ENCODE assay signal across 1 cellular context in the genomic region with DNA sequence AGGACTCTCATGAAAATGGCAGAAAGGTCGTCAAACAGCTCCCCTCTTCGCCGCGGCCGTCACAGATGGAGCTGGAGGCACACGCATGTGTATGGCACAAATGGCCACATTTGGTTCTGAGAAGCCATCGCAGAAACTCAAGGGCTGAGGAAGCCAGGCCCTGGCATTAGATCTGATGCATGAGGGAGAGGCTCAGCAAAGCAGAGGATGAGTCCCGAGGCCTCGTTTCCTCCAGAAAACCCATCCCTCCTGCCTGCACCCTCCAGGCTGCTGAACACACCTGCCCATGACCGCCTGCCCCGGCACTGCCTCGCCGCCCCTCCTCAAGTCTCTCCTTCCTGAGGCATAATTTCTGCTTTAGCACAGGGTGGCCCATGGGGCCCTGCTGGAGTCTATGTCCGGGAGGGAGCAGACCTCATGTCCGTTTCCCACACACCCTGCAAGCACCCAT.
TF ChIP-seq lines count a peak whose summit lies in the region.

No MANE protein-coding gene starts in this region.

TF ChIP-seq in H1, 55 proteins besides CTCF, POLR2A, EP300 and RAD21:
- TF ChIP-seq CHD2 (IDR thresholded peaks at IDR 0.05; ENCODE audit: low read length) (no peak), KDM4A (IDR thresholded peaks at IDR 0.05; ENCODE audit: low read depth, low read length, severe bottlenecking) (no peak), POU5F1 (IDR thresholded peaks at IDR 0.05; ENCODE audit: low read depth, low read length) (no peak), RBBP5 (IDR thresholded peaks at IDR 0.05; ENCODE audit: borderline replicate concordance, low read depth, low read length) (no peak), TCF12 (IDR thresholded peaks at IDR 0.05; ENCODE audit: low read depth, low read length) (no peak), BRCA1 (IDR thresholded peaks at IDR 0.05; ENCODE audit: low read depth, low read length) (no peak), KDM5A (IDR thresholded peaks at IDR 0.05; ENCODE audit: low read length) (no peak), HDAC6 (IDR thresholded peaks at IDR 0.05; ENCODE audit: low read depth, low read length) (no peak), TBP (IDR thresholded peaks at IDR 0.05; ENCODE audit: low read depth, low read length) (no peak), CTBP2 (IDR thresholded peaks at IDR 0.05; ENCODE audit: borderline replicate concordance, insufficient read depth, insufficient read length, low read length) (no peak), TAF7 (optimal IDR thresholded peaks at IDR 0.05; ENCODE audit: borderline replicate concordance, low read depth, low read length) (no peak), SRF (IDR thresholded peaks at IDR 0.05; ENCODE audit: low read depth, low read length) (no peak), GABPA (IDR thresholded peaks at IDR 0.05; ENCODE audit: borderline replicate concordance, insufficient read depth, low read length) (no peak)
- TF ChIP-seq, protein P1, sequence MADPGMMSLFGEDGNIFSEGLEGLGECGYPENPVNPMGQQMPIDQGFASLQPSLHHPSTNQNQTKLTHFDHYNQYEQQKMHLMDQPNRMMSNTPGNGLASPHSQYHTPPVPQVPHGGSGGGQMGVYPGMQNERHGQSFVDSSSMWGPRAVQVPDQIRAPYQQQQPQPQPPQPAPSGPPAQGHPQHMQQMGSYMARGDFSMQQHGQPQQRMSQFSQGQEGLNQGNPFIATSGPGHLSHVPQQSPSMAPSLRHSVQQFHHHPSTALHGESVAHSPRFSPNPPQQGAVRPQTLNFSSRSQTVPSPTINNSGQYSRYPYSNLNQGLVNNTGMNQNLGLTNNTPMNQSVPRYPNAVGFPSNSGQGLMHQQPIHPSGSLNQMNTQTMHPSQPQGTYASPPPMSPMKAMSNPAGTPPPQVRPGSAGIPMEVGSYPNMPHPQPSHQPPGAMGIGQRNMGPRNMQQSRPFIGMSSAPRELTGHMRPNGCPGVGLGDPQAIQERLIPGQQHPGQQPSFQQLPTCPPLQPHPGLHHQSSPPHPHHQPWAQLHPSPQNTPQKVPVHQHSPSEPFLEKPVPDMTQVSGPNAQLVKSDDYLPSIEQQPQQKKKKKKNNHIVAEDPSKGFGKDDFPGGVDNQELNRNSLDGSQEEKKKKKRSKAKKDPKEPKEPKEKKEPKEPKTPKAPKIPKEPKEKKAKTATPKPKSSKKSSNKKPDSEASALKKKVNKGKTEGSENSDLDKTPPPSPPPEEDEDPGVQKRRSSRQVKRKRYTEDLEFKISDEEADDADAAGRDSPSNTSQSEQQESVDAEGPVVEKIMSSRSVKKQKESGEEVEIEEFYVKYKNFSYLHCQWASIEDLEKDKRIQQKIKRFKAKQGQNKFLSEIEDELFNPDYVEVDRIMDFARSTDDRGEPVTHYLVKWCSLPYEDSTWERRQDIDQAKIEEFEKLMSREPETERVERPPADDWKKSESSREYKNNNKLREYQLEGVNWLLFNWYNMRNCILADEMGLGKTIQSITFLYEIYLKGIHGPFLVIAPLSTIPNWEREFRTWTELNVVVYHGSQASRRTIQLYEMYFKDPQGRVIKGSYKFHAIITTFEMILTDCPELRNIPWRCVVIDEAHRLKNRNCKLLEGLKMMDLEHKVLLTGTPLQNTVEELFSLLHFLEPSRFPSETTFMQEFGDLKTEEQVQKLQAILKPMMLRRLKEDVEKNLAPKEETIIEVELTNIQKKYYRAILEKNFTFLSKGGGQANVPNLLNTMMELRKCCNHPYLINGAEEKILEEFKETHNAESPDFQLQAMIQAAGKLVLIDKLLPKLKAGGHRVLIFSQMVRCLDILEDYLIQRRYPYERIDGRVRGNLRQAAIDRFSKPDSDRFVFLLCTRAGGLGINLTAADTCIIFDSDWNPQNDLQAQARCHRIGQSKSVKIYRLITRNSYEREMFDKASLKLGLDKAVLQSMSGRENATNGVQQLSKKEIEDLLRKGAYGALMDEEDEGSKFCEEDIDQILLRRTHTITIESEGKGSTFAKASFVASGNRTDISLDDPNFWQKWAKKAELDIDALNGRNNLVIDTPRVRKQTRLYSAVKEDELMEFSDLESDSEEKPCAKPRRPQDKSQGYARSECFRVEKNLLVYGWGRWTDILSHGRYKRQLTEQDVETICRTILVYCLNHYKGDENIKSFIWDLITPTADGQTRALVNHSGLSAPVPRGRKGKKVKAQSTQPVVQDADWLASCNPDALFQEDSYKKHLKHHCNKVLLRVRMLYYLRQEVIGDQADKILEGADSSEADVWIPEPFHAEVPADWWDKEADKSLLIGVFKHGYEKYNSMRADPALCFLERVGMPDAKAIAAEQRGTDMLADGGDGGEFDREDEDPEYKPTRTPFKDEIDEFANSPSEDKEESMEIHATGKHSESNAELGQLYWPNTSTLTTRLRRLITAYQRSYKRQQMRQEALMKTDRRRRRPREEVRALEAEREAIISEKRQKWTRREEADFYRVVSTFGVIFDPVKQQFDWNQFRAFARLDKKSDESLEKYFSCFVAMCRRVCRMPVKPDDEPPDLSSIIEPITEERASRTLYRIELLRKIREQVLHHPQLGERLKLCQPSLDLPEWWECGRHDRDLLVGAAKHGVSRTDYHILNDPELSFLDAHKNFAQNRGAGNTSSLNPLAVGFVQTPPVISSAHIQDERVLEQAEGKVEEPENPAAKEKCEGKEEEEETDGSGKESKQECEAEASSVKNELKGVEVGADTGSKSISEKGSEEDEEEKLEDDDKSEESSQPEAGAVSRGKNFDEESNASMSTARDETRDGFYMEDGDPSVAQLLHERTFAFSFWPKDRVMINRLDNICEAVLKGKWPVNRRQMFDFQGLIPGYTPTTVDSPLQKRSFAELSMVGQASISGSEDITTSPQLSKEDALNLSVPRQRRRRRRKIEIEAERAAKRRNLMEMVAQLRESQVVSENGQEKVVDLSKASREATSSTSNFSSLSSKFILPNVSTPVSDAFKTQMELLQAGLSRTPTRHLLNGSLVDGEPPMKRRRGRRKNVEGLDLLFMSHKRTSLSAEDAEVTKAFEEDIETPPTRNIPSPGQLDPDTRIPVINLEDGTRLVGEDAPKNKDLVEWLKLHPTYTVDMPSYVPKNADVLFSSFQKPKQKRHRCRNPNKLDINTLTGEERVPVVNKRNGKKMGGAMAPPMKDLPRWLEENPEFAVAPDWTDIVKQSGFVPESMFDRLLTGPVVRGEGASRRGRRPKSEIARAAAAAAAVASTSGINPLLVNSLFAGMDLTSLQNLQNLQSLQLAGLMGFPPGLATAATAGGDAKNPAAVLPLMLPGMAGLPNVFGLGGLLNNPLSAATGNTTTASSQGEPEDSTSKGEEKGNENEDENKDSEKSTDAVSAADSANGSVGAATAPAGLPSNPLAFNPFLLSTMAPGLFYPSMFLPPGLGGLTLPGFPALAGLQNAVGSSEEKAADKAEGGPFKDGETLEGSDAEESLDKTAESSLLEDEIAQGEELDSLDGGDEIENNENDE (IDR thresholded peaks at IDR 0.05; ENCODE audit: insufficient replicate concordance, low read length): no peak
- TF ChIP-seq, protein P2, sequence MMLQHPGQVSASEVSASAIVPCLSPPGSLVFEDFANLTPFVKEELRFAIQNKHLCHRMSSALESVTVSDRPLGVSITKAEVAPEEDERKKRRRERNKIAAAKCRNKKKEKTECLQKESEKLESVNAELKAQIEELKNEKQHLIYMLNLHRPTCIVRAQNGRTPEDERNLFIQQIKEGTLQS (IDR thresholded peaks at IDR 0.05; ENCODE audit: insufficient read depth, low read depth, low read length): no peak
